In genomic region chr1:66375125-66375524, GRCh38 we compare ENCODE assay signal across 9 cellular contexts.
A peak's percentile ranks its signal among the peaks of the same experiment; 100 is the strongest.
DNase-seq lines count a peak whose midpoint lies in the region; ATAC-seq and TF ChIP-seq lines count a peak whose summit lies in the region.
"Had no signal": no experiment of that assay in that cellular context is flagged by ENCODE, and none has a peak within 500 bp of the region (broad histone marks: within the 10 kb centered on the region; RNA-seq: fewer than 3 reads in every experiment).

No MANE protein-coding gene starts in this region.

- H3K4me3 Mint-ChIP-seq in activated CD8-positive, alpha-beta memory T cell treated with anti-CD3 and anti-CD28 coated beads, Interleukin-2, amount 10 ng/mL, durations not matched to agents 7 days and 5 days: no peak overlapping the region
- H3K4me3 Mint-ChIP-seq in stimulated activated memory B cell treated with anti-CD40 and anti-IgM and Interleukin-4, amounts not matched to agents 10 μg/mL and 1 μg/mL and 100 μg/mL, for 72 hours: peak overlapping the region; percentile 26

- no peak overlapping the region for H3K4me3 ChIP-seq in NB4 (ENCODE audit: low read depth, low read length)
- H3K4me3 ChIP-seq in dorsolateral prefrontal cortex: no peak overlapping the region
- H3K4me3 ChIP-seq in esophagus muscularis mucosa: no peak overlapping the region

- CTCF ChIA-PET in activated CD8-positive, alpha-beta memory T cell treated with anti-CD3 and anti-CD28 coated beads, Interleukin-2, amount 10 ng/mL, durations not matched to agents 7 days and 5 days (lab: Charles Lee): interaction anchor here (1.2 to 4.3 kb wide), 6 partner anchors 13 to 133 kb away, joined by 3 to 23 read pairs (median 5); no protein-coding TSS in a partner anchor

- WGBS in esophagus muscularis mucosa: 59% methylated on average over 2 of the region's 2 CpGs

- ATAC-seq in activated CD8-positive, alpha-beta memory T cell treated with anti-CD3 and anti-CD28 coated beads, Interleukin-2, amount 10 ng/mL, durations not matched to agents 7 days and 5 days: no peak
- ATAC-seq in stimulated activated memory B cell treated with anti-CD40 and anti-IgM and Interleukin-4, amounts not matched to agents 10 μg/mL and 1 μg/mL and 100 μg/mL, for 72 hours: peak; percentile 10
- ATAC-seq in HG03045 (IDR thresholded peaks at IDR 0.05; ENCODE audit: unreplicated experiment) (no peak), HG02610 (IDR thresholded peaks at IDR 0.05; ENCODE audit: unreplicated experiment) (no peak)

- peak overlapping the region; percentile 82 for H3K27ac Mint-ChIP-seq in activated CD8-positive, alpha-beta memory T cell treated with anti-CD3 and anti-CD28 coated beads, Interleukin-2, amount 10 ng/mL, durations not matched to agents 7 days and 5 days
- peak overlapping the region; percentile 88 for H3K27ac Mint-ChIP-seq in stimulated activated memory B cell treated with anti-CD40 and anti-IgM and Interleukin-4, amounts not matched to agents 10 μg/mL and 1 μg/mL and 100 μg/mL, for 72 hours

- H3K9me3 Mint-ChIP-seq in activated CD8-positive, alpha-beta memory T cell treated with anti-CD3 and anti-CD28 coated beads, Interleukin-2, amount 10 ng/mL, durations not matched to agents 7 days and 5 days (ENCODE audit: low read depth): no peaks in the 10 kb centered on the region
- H3K9me3 Mint-ChIP-seq in stimulated activated memory B cell treated with anti-CD40 and anti-IgM and Interleukin-4, amounts not matched to agents 10 μg/mL and 1 μg/mL and 100 μg/mL, for 72 hours: peaks cover 3% of the 10 kb centered on the region

- no peaks in the 10 kb centered on the region for H3K27me3 Mint-ChIP-seq in activated CD8-positive, alpha-beta memory T cell treated with anti-CD3 and anti-CD28 coated beads, Interleukin-2, amount 10 ng/mL, durations not matched to agents 7 days and 5 days
- no peaks in the 10 kb centered on the region for H3K27me3 Mint-ChIP-seq in stimulated activated memory B cell treated with anti-CD40 and anti-IgM and Interleukin-4, amounts not matched to agents 10 μg/mL and 1 μg/mL and 100 μg/mL, for 72 hours

- peaks cover 11 to 37% (median 21%) of the 10 kb centered on the region in 4 donors for H3K4me1 ChIP-seq in esophagus muscularis mucosa

- H3K36me3 ChIP-seq in esophagus muscularis mucosa: peaks cover 0 to 15% (median 7%) of the 10 kb centered on the region in 4 donors

- H3K27ac ChIP-seq in dorsolateral prefrontal cortex (peak overlapping the region in 46 of 59 donors; percentile 9 to 91 (median 82)), esophagus muscularis mucosa (replicated peaks in 1 of 4) (peak overlapping the region in 1 of 4 donors; percentile 20)

- peaks cover 43% of the 10 kb centered on the region for H3K36me3 Mint-ChIP-seq in activated CD8-positive, alpha-beta memory T cell treated with anti-CD3 and anti-CD28 coated beads, Interleukin-2, amount 10 ng/mL, durations not matched to agents 7 days and 5 days
- H3K36me3 Mint-ChIP-seq in stimulated activated memory B cell treated with anti-CD40 and anti-IgM and Interleukin-4, amounts not matched to agents 10 μg/mL and 1 μg/mL and 100 μg/mL, for 72 hours: peaks cover 39% of the 10 kb centered on the region

- H3K27me3 ChIP-seq in dorsolateral prefrontal cortex (no peaks in the 10 kb centered on the region), esophagus muscularis mucosa (no peaks in the 10 kb centered on the region)

- intact Hi-C loops in dorsolateral prefrontal cortex (cut with DNase I) (no loop called here), esophagus muscularis mucosa (cut with DNase I) (no loop called here)

- DNase-seq in activated CD8-positive, alpha-beta memory T cell treated with anti-CD3 and anti-CD28 coated beads, Interleukin-2, amount 10 ng/mL, durations not matched to agents 7 days and 5 days: no peak
- no peak for DNase-seq in activated CD8-positive, alpha-beta memory T cell treated with anti-CD3 and anti-CD28 coated beads, Interleukin-2, amount 50 U/mL, for 4 hours
- DNase-seq in NB4 (ENCODE audit: low read depth) (peak; percentile 60), dorsolateral prefrontal cortex (no peak), esophagus muscularis mucosa (ENCODE audit: extremely low spot score) (no peak)
- DNase-seq: NCI-H69 had no signal

- no peak for TF ChIP-seq POLR2A in NB4 (IDR thresholded peaks at IDR 0.05; ENCODE audit: extremely low read depth, insufficient read length)
- no peak for TF ChIP-seq POLR2A in esophagus muscularis mucosa (IDR thresholded peaks at IDR 0.05; ENCODE audit: low read depth)

- no peaks in the 10 kb centered on the region for H3K9me3 ChIP-seq in esophagus muscularis mucosa

- TF ChIP-seq EP300 in esophagus muscularis mucosa (IDR thresholded peaks at IDR 0.05): no peak

- H3K4me1 Mint-ChIP-seq in activated CD8-positive, alpha-beta memory T cell treated with anti-CD3 and anti-CD28 coated beads, Interleukin-2, amount 10 ng/mL, durations not matched to agents 7 days and 5 days: peaks cover 55% of the 10 kb centered on the region
- H3K4me1 Mint-ChIP-seq in stimulated activated memory B cell treated with anti-CD40 and anti-IgM and Interleukin-4, amounts not matched to agents 10 μg/mL and 1 μg/mL and 100 μg/mL, for 72 hours: peaks cover 86% of the 10 kb centered on the region

- TF ChIP-seq CTCF in NB4 (IDR thresholded peaks at IDR 0.05; ENCODE audit: low read depth, low read length) (no peak), dorsolateral prefrontal cortex (IDR thresholded peaks at IDR 0.05 in 54 of 56, conservative IDR thresholded peaks at IDR 0.05 in 2 of 56; ENCODE audit: low read depth in 1 of 56, partially characterized antibody in 56 of 56) (peak in 2 of 56 donors; percentile 12 to 14), esophagus muscularis mucosa (IDR thresholded peaks at IDR 0.05) (no peak)
